In genomic region chr5:157519579-157520253, GRCh38 we compare ENCODE assay signal across 15 cellular contexts. TPM values are rescaled to one million over a fixed set of nuclear protein-coding genes. Genes with fewer than 3 reads are reported as not detected.
DNase-seq lines count a peak whose midpoint lies in the region; ATAC-seq and TF ChIP-seq lines count a peak whose summit lies in the region.
"Had no signal": no experiment of that assay in that cellular context is flagged by ENCODE, and none has a peak within 500 bp of the region (broad histone marks: within the 10 kb centered on the region; RNA-seq: fewer than 3 reads in every experiment).

No MANE protein-coding gene starts in this region.

- H3K4me3 Mint-ChIP-seq in nephron progenitor cell (no peak overlapping the region), glutamatergic neuron (ENCODE audit: unreplicated experiment) (no peak overlapping the region)
- H3K4me3 Mint-ChIP-seq: activated naive CD8-positive, alpha-beta T cell treated with anti-CD3 and anti-CD28 coated beads, Interleukin-2, amount 50 U/mL, for 24 hours; dendritic cell treated with granulocyte-macrophage colony-stimulating factor and Interleukin-4, amounts not matched to agents 40 ng/mL and 50 ng/mL, for 4 days had no signal

- H3K79me1 ChIP-seq in neuronal stem cell (ENCODE audit: low read depth, low read length): no peaks in the 10 kb centered on the region

- H3K27ac Mint-ChIP-seq in nephron progenitor cell: peak overlapping the region; percentile 19
- no peak overlapping the region for H3K27ac Mint-ChIP-seq in glutamatergic neuron (ENCODE audit: unreplicated experiment)
- H3K27ac Mint-ChIP-seq: activated naive CD8-positive, alpha-beta T cell treated with anti-CD3 and anti-CD28 coated beads, Interleukin-2, amount 50 U/mL, for 24 hours; dendritic cell treated with granulocyte-macrophage colony-stimulating factor and Interleukin-4, amounts not matched to agents 40 ng/mL and 50 ng/mL, for 4 days had no signal

- H3K18ac ChIP-seq in neuronal stem cell (ENCODE audit: low read length): no peak overlapping the region

- no peak overlapping the region for H3K4me3 ChIP-seq in neuronal stem cell (ENCODE audit: low read length in 2 of 2)
- H3K4me3 ChIP-seq: left lung, ovary had no signal

- no peak overlapping the region for H2AK5ac ChIP-seq in neuronal stem cell (ENCODE audit: low read depth, low read length)

- no CpG with 5 or more reads among the region's 9 CpGs for WGBS in neuronal stem cell (ENCODE audit: extremely low coverage in 2 of 2, insufficient read length in 2 of 2, insufficient replicate concordance in 1 of 2), 2 donors

- no peaks in the 10 kb centered on the region for H3K9me3 Mint-ChIP-seq in nephron progenitor cell
- H3K9me3 Mint-ChIP-seq in glutamatergic neuron (ENCODE audit: unreplicated experiment): peaks cover 3% of the 10 kb centered on the region
- H3K9me3 Mint-ChIP-seq: activated naive CD8-positive, alpha-beta T cell treated with anti-CD3 and anti-CD28 coated beads, Interleukin-2, amount 50 U/mL, for 24 hours; dendritic cell treated with granulocyte-macrophage colony-stimulating factor and Interleukin-4, amounts not matched to agents 40 ng/mL and 50 ng/mL, for 4 days had no signal

- H2AFZ ChIP-seq in neuronal stem cell (ENCODE audit: low read length): no peak overlapping the region

- H3K14ac ChIP-seq in neuronal stem cell (ENCODE audit: low read length): no peak overlapping the region

- H3K4me2 ChIP-seq in neuronal stem cell (ENCODE audit: insufficient read depth, low read length, poor library complexity, severe bottlenecking): no peak overlapping the region
- H3K4me2 ChIP-seq: SK-N-SH had no signal

- H3K4me1 Mint-ChIP-seq in nephron progenitor cell (peaks cover 33% of the 10 kb centered on the region), glutamatergic neuron (ENCODE audit: low read depth, unreplicated experiment) (peaks cover 3% of the 10 kb centered on the region)

- H2BK120ac ChIP-seq in neuronal stem cell (ENCODE audit: low read depth, low read length): no peak overlapping the region

- H3K9ac ChIP-seq in neuronal stem cell (ENCODE audit: low read depth, low read length, poor library complexity): no peak overlapping the region
- H3K9ac ChIP-seq: SK-N-SH had no signal

- H2BK15ac ChIP-seq in neuronal stem cell (ENCODE audit: low read length): no peak overlapping the region

- no peak overlapping the region for H3K4ac ChIP-seq in neuronal stem cell (ENCODE audit: low read length)

- H3K27ac ChIP-seq in neuronal stem cell (replicated peaks; ENCODE audit: low read length): no peak overlapping the region
- H3K27ac ChIP-seq: ovary had no signal

- H2BK12ac ChIP-seq in neuronal stem cell (ENCODE audit: low read length): no peak overlapping the region

- DNase-seq in nephron progenitor cell: no peak
- no peak for DNase-seq in glutamatergic neuron
- no peak for DNase-seq in middle frontal gyrus (ENCODE audit: extremely low spot score, low spot score)
- no peak for DNase-seq in neuronal stem cell (ENCODE audit: low spot score)
- DNase-seq: activated CD4-positive, alpha-beta T cell treated with anti-CD3 and anti-CD28 coated beads, Interleukin-2, amount 50 U/mL, for 4 hours; left lung; NCI-H510A; ovary; SK-N-SH; stimulated activated CD4-positive, alpha-beta T cell treated with anti-CD3 and anti-CD28 coated beads, Interleukin-4, amount 100 ng/mL, for 4 hours had no signal

- H3K36me3 ChIP-seq in neuronal stem cell (replicated peaks in 1 of 2; ENCODE audit: control insufficient read depth in 2 of 2, insufficient read depth in 2 of 2, low read length in 2 of 2): peaks cover 0 to 1% of the 10 kb centered on the region in 2 donors
- H3K36me3 ChIP-seq: ovary had no signal

- peaks cover 0 to 5% of the 10 kb centered on the region in 2 donors for H3K4me1 ChIP-seq in neuronal stem cell (ENCODE audit: control insufficient read depth in 2 of 2, insufficient read depth in 1 of 2, low read depth in 1 of 2, low read length in 2 of 2)

- TF ChIP-seq CTCF in nephron progenitor cell (IDR thresholded peaks at IDR 0.05) (no peak), glutamatergic neuron (IDR thresholded peaks at IDR 0.05; ENCODE audit: partially characterized antibody, unreplicated experiment) (no peak)

- H3K27me3 Mint-ChIP-seq in nephron progenitor cell (ENCODE audit: low read depth, poor library complexity) (no peaks in the 10 kb centered on the region), glutamatergic neuron (ENCODE audit: unreplicated experiment) (peaks cover 2% of the 10 kb centered on the region)
- H3K27me3 Mint-ChIP-seq: activated naive CD8-positive, alpha-beta T cell treated with anti-CD3 and anti-CD28 coated beads, Interleukin-2, amount 50 U/mL, for 24 hours; dendritic cell treated with granulocyte-macrophage colony-stimulating factor and Interleukin-4, amounts not matched to agents 40 ng/mL and 50 ng/mL, for 4 days had no signal

- ATAC-seq in GM18868 (IDR thresholded peaks at IDR 0.05; ENCODE audit: unreplicated experiment) (peak; percentile 64), GM21423 (IDR thresholded peaks at IDR 0.05; ENCODE audit: unreplicated experiment) (peak; percentile 52), HG03280 (IDR thresholded peaks at IDR 0.05; ENCODE audit: unreplicated experiment) (peak; percentile 80)
- ATAC-seq: left lung had no signal

- H3K27me3 ChIP-seq in neuronal stem cell (ENCODE audit: control insufficient read depth in 3 of 3, insufficient read depth in 3 of 3, low read depth in 1 of 3, low read length in 3 of 3): no peaks in the 10 kb centered on the region
- H3K27me3 ChIP-seq: left lung, ovary had no signal

- H4K91ac ChIP-seq in neuronal stem cell (ENCODE audit: low read depth, low read length, poor library complexity): no peak overlapping the region

- H3K9me3 ChIP-seq in neuronal stem cell (replicated peaks in 1 of 2; ENCODE audit: control insufficient read depth in 2 of 2, insufficient read depth in 1 of 2, low read depth in 1 of 2, low read length in 2 of 2): no peaks in the 10 kb centered on the region
- H3K9me3 ChIP-seq: left lung, ovary, SK-N-SH had no signal

- H4K8ac ChIP-seq in neuronal stem cell (ENCODE audit: low read depth, low read length): no peak overlapping the region

- H3K36me3 Mint-ChIP-seq in nephron progenitor cell (ENCODE audit: low read depth): no peaks in the 10 kb centered on the region
- H3K36me3 Mint-ChIP-seq in glutamatergic neuron (ENCODE audit: unreplicated experiment): no peaks in the 10 kb centered on the region

- H2BK5ac ChIP-seq in neuronal stem cell (ENCODE audit: low read length): no peak overlapping the region

- no peak overlapping the region for H3K23ac ChIP-seq in neuronal stem cell (ENCODE audit: low read depth, low read length, poor library complexity)

RNA-seq across cellular contexts. Expression of gene ADAM19, which starts 55.9 kb away (rescaled TPM):
- 41.2 TPM for total RNA-seq in glutamatergic neuron (ENCODE audit: unreplicated experiment)
- 13.3 TPM for polyA plus RNA-seq in neuronal stem cell (2013, experiment 1 of 2)
- polyA plus RNA-seq in neuronal stem cell (2013, experiment 2 of 2): 13.9 TPM

RNA-seq across cellular contexts. Expression of gene NIPAL4, which starts 59.7 kb away (rescaled TPM):
- not detected for total RNA-seq in glutamatergic neuron (ENCODE audit: unreplicated experiment)
- 0.15 TPM for polyA plus RNA-seq in neuronal stem cell (2013, experiment 1 of 2)
- 0.14 TPM for polyA plus RNA-seq in neuronal stem cell (2013, experiment 2 of 2)
- polyA plus RNA-seq: ovary had no signal
